1 cellular context compared by ENCODE assay signal in the genomic region with DNA sequence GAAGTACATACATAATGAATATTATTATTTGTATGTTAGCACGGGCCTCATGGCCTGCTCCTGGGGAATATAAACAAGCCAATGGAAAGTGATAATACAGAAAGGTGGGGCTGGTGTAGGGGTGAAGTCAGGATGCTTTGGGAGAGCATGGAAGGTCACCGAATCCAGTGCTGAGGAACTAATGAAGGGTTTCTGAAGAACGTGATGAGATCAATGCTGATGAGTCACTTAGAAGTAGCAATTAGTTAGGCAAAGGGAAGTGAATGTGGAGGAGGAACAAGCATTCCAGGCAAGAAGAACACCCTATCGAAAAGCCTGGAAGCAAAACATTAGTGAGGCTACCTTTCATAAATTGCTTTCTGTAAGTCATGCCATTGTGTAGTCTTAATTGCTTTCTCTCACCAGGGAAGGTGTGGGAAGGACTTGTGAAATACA.
TF ChIP-seq lines count a peak whose summit lies in the region.

No MANE protein-coding gene starts in this region.

TF ChIP-seq in IMR-90, 13 proteins besides CTCF, POLR2A, EP300 and RAD21:
- TF ChIP-seq SMC3 (IDR thresholded peaks at IDR 0.05; ENCODE audit: low read depth, low read length), result no peak
- TF ChIP-seq CHD1 (IDR thresholded peaks at IDR 0.05; ENCODE audit: low read depth, low read length), result no peak
- no peak for TF ChIP-seq MAFK (IDR thresholded peaks at IDR 0.05; ENCODE audit: low read depth, low read length)
- TF ChIP-seq RFX5 (IDR thresholded peaks at IDR 0.05; ENCODE audit: low read depth, low read length), result no peak
- TF ChIP-seq, protein P1, sequence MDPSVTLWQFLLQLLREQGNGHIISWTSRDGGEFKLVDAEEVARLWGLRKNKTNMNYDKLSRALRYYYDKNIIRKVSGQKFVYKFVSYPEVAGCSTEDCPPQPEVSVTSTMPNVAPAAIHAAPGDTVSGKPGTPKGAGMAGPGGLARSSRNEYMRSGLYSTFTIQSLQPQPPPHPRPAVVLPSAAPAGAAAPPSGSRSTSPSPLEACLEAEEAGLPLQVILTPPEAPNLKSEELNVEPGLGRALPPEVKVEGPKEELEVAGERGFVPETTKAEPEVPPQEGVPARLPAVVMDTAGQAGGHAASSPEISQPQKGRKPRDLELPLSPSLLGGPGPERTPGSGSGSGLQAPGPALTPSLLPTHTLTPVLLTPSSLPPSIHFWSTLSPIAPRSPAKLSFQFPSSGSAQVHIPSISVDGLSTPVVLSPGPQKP (IDR thresholded peaks at IDR 0.05; ENCODE audit: borderline replicate concordance, low read depth, low read length), result no peak
